1 cellular context compared by ENCODE assay signal in genomic region chr10:104274762-104275721, GRCh38.
TF ChIP-seq lines count a peak whose summit lies in the region.

No MANE protein-coding gene starts in this region.

TF ChIP-seq in HepG2, 621 proteins besides CTCF, POLR2A, EP300 and RAD21 (continued from another document):
- no peak for TF ChIP-seq CENPT (CRISPR knock-in tag; IDR thresholded peaks at IDR 0.05; ENCODE audit: low read depth)
- no peak for TF ChIP-seq SMYD3 (CRISPR knock-in tag; IDR thresholded peaks at IDR 0.05)
- TF ChIP-seq, protein P1, sequence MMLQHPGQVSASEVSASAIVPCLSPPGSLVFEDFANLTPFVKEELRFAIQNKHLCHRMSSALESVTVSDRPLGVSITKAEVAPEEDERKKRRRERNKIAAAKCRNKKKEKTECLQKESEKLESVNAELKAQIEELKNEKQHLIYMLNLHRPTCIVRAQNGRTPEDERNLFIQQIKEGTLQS (CRISPR knock-in tag; IDR thresholded peaks at IDR 0.05) = no peak
- no peak for TF ChIP-seq LCORL (IDR thresholded peaks at IDR 0.05)
- TF ChIP-seq LCORL (CRISPR knock-in tag; IDR thresholded peaks at IDR 0.05) = peak; percentile 41; the same call in 1 of the 2 replicates
- no peak for TF ChIP-seq NKX3-1 (CRISPR knock-in tag; IDR thresholded peaks at IDR 0.05)
- TF ChIP-seq EZH2 (conservative IDR thresholded peaks at IDR 0.05; ENCODE audit: low read depth, low read length) = no peak
- TF ChIP-seq, protein P2, sequence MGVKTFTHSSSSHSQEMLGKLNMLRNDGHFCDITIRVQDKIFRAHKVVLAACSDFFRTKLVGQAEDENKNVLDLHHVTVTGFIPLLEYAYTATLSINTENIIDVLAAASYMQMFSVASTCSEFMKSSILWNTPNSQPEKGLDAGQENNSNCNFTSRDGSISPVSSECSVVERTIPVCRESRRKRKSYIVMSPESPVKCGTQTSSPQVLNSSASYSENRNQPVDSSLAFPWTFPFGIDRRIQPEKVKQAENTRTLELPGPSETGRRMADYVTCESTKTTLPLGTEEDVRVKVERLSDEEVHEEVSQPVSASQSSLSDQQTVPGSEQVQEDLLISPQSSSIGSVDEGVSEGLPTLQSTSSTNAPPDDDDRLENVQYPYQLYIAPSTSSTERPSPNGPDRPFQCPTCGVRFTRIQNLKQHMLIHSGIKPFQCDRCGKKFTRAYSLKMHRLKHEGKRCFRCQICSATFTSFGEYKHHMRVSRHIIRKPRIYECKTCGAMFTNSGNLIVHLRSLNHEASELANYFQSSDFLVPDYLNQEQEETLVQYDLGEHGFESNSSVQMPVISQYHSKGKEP (CRISPR knock-in tag; IDR thresholded peaks at IDR 0.05) = no peak
- no peak for TF ChIP-seq ZNF547 (CRISPR knock-in tag; IDR thresholded peaks at IDR 0.05)
- no peak for TF ChIP-seq ZBTB14 (CRISPR knock-in tag; IDR thresholded peaks at IDR 0.05)
- TF ChIP-seq DRAP1 (CRISPR knock-in tag; IDR thresholded peaks at IDR 0.05) = no peak
- TF ChIP-seq DNMT3B (CRISPR knock-in tag; conservative IDR thresholded peaks at IDR 0.05) = no peak
- TF ChIP-seq FOXM1 (CRISPR knock-in tag; IDR thresholded peaks at IDR 0.05) = no peak
- TF ChIP-seq MED1 (CRISPR knock-in tag; IDR thresholded peaks at IDR 0.05) = 0 out of 2 replicates have a peak, but pooled peaks have one; percentile 29
- TF ChIP-seq, protein P3, sequence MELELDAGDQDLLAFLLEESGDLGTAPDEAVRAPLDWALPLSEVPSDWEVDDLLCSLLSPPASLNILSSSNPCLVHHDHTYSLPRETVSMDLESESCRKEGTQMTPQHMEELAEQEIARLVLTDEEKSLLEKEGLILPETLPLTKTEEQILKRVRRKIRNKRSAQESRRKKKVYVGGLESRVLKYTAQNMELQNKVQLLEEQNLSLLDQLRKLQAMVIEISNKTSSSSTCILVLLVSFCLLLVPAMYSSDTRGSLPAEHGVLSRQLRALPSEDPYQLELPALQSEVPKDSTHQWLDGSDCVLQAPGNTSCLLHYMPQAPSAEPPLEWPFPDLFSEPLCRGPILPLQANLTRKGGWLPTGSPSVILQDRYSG (CRISPR knock-in tag; IDR thresholded peaks at IDR 0.05) = no peak
- no peak for TF ChIP-seq ZNF367 (CRISPR knock-in tag; IDR thresholded peaks at IDR 0.05; ENCODE audit: borderline replicate concordance)
- TF ChIP-seq ZBTB33 (CRISPR knock-in tag; IDR thresholded peaks at IDR 0.05) = peak; percentile 57; the same call in 1 of the 2 replicates
- no peak for TF ChIP-seq ZNF7 (CRISPR knock-in tag; IDR thresholded peaks at IDR 0.05)
- no peak for TF ChIP-seq ETV6 (CRISPR knock-in tag; conservative IDR thresholded peaks at IDR 0.05)
- TF ChIP-seq SRF (IDR thresholded peaks at IDR 0.05; ENCODE audit: low read depth, low read length) = no peak
- peak; percentile 25; the same call in 1 of the 2 replicates for TF ChIP-seq SMAD1 (CRISPR knock-in tag; IDR thresholded peaks at IDR 0.05; ENCODE audit: borderline replicate concordance, low read depth)
- TF ChIP-seq SIN3B (IDR thresholded peaks at IDR 0.05; ENCODE audit: low read length) = no peak
- TF ChIP-seq THAP11 (CRISPR knock-in tag; IDR thresholded peaks at IDR 0.05) = no peak
- no peak for TF ChIP-seq DNMT1 (CRISPR knock-in tag; IDR thresholded peaks at IDR 0.05)
- no peak for TF ChIP-seq ZSCAN22 (CRISPR knock-in tag; IDR thresholded peaks at IDR 0.05)
- no peak for TF ChIP-seq ATM (IDR thresholded peaks at IDR 0.05; ENCODE audit: borderline replicate concordance)
- TF ChIP-seq, protein P4, sequence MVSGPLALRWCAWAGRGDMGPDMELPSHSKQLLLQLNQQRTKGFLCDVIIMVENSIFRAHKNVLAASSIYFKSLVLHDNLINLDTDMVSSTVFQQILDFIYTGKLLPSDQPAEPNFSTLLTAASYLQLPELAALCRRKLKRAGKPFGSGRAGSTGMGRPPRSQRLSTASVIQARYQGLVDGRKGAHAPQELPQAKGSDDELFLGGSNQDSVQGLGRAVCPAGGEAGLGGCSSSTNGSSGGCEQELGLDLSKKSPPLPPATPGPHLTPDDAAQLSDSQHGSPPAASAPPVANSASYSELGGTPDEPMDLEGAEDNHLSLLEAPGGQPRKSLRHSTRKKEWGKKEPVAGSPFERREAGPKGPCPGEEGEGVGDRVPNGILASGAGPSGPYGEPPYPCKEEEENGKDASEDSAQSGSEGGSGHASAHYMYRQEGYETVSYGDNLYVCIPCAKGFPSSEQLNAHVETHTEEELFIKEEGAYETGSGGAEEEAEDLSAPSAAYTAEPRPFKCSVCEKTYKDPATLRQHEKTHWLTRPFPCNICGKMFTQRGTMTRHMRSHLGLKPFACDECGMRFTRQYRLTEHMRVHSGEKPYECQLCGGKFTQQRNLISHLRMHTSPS (CRISPR knock-in tag; IDR thresholded peaks at IDR 0.05; ENCODE audit: low read depth) = no peak
- TF ChIP-seq SMARCC2 (IDR thresholded peaks at IDR 0.05) = no peak
- TF ChIP-seq, protein P5, sequence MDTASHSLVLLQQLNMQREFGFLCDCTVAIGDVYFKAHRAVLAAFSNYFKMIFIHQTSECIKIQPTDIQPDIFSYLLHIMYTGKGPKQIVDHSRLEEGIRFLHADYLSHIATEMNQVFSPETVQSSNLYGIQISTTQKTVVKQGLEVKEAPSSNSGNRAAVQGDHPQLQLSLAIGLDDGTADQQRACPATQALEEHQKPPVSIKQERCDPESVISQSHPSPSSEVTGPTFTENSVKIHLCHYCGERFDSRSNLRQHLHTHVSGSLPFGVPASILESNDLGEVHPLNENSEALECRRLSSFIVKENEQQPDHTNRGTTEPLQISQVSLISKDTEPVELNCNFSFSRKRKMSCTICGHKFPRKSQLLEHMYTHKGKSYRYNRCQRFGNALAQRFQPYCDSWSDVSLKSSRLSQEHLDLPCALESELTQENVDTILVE (CRISPR knock-in tag; IDR thresholded peaks at IDR 0.05) = no peak
- no peak for TF ChIP-seq ZMYM3 (CRISPR knock-in tag; IDR thresholded peaks at IDR 0.05)
- TF ChIP-seq ZNF251 (CRISPR knock-in tag; IDR thresholded peaks at IDR 0.05) = no peak
- TF ChIP-seq ARNT2 (CRISPR knock-in tag; IDR thresholded peaks at IDR 0.05; ENCODE audit: low read depth) = no peak
- TF ChIP-seq SUZ12 (IDR thresholded peaks at IDR 0.05; ENCODE audit: low read depth, low read length) = no peak
- TF ChIP-seq, protein P6, sequence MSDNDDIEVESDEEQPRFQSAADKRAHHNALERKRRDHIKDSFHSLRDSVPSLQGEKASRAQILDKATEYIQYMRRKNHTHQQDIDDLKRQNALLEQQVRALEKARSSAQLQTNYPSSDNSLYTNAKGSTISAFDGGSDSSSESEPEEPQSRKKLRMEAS (IDR thresholded peaks at IDR 0.05) = peak; percentile 37; the same call in 1 of the 2 replicates
- no peak for TF ChIP-seq GMEB1 (CRISPR knock-in tag; IDR thresholded peaks at IDR 0.05; ENCODE audit: borderline replicate concordance)
- no peak for TF ChIP-seq ZNF816 (CRISPR knock-in tag; IDR thresholded peaks at IDR 0.05; ENCODE audit: borderline replicate concordance)
- TF ChIP-seq, protein P7, sequence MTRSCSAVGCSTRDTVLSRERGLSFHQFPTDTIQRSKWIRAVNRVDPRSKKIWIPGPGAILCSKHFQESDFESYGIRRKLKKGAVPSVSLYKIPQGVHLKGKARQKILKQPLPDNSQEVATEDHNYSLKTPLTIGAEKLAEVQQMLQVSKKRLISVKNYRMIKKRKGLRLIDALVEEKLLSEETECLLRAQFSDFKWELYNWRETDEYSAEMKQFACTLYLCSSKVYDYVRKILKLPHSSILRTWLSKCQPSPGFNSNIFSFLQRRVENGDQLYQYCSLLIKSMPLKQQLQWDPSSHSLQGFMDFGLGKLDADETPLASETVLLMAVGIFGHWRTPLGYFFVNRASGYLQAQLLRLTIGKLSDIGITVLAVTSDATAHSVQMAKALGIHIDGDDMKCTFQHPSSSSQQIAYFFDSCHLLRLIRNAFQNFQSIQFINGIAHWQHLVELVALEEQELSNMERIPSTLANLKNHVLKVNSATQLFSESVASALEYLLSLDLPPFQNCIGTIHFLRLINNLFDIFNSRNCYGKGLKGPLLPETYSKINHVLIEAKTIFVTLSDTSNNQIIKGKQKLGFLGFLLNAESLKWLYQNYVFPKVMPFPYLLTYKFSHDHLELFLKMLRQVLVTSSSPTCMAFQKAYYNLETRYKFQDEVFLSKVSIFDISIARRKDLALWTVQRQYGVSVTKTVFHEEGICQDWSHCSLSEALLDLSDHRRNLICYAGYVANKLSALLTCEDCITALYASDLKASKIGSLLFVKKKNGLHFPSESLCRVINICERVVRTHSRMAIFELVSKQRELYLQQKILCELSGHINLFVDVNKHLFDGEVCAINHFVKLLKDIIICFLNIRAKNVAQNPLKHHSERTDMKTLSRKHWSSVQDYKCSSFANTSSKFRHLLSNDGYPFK (CRISPR knock-in tag; IDR thresholded peaks at IDR 0.05; ENCODE audit: borderline replicate concordance) = peak; percentile 59; the same call in 1 of the 2 replicates
- TF ChIP-seq NONO (IDR thresholded peaks at IDR 0.05) = no peak
- TF ChIP-seq NONO (CRISPR knock-in tag; conservative IDR thresholded peaks at IDR 0.05) = no peak
- no peak for TF ChIP-seq MAF1 (CRISPR knock-in tag; IDR thresholded peaks at IDR 0.05; ENCODE audit: borderline replicate concordance)
